15 cellular contexts compared by ENCODE assay signal in genomic region chr5:113447651-113448050, GRCh38. TPM values are rescaled to one million over a fixed set of nuclear protein-coding genes. Genes with fewer than 3 reads are reported as not detected.
DNase-seq lines count a peak whose midpoint lies in the region; ATAC-seq and TF ChIP-seq lines count a peak whose summit lies in the region.
"Had no signal": no experiment of that assay in that cellular context is flagged by ENCODE, and none has a peak within 500 bp of the region (broad histone marks: within the 10 kb centered on the region; RNA-seq: fewer than 3 reads in every experiment).

No MANE protein-coding gene starts in this region.

- H3K9me3 Mint-ChIP-seq in glutamatergic neuron (ENCODE audit: unreplicated experiment), result peaks cover 21% of the 10 kb centered on the region
- H3K9me3 Mint-ChIP-seq: T-helper 2 cell treated with Interferon-gamma antibody and Interleukin-4, amounts not matched to agents 5 μg/mL and 100 μg/mL, for 36 hours had no signal

- H3K4me1 Mint-ChIP-seq in glutamatergic neuron (ENCODE audit: low read depth, unreplicated experiment), result peaks cover 47% of the 10 kb centered on the region

- H3K4me3 Mint-ChIP-seq in glutamatergic neuron (ENCODE audit: unreplicated experiment), result peak overlapping the region; percentile 72
- H3K4me3 Mint-ChIP-seq: T-helper 2 cell treated with Interferon-gamma antibody and Interleukin-4, amounts not matched to agents 5 μg/mL and 100 μg/mL, for 36 hours had no signal

- H3K4me3 ChIP-seq in AG09309 (ENCODE audit: control insufficient read depth, low read depth, low read length), result no peak overlapping the region
- no peak overlapping the region for H3K4me3 ChIP-seq in HEK293 (ENCODE audit: low read depth, low read length)
- H3K4me3 ChIP-seq in esophagus muscularis mucosa, result no peak overlapping the region
- H3K4me3 ChIP-seq: breast epithelium, left ventricle myocardium inferior, prostate gland had no signal

- peak overlapping the region; percentile 99 for H3K27ac Mint-ChIP-seq in glutamatergic neuron (ENCODE audit: unreplicated experiment)
- H3K27ac Mint-ChIP-seq: T-helper 2 cell treated with Interferon-gamma antibody and Interleukin-4, amounts not matched to agents 5 μg/mL and 100 μg/mL, for 36 hours had no signal

- in situ Hi-C loops in SK-MEL-5 (cut with HindIII; ENCODE audit: low pct_unique_long_range_greater_than_20kb, low sequenced_read_pairs), result no loop called here

- intact Hi-C loops in esophagus muscularis mucosa (cut with DNase I), result no loop called here

- H3K9me3 ChIP-seq in HEK293 (ENCODE audit: control insufficient read depth, insufficient read depth, low read depth, low read length), result no peaks in the 10 kb centered on the region
- H3K9me3 ChIP-seq in esophagus muscularis mucosa, result peaks cover 0 to 5% (median 2%) of the 10 kb centered on the region in 4 donors
- H3K9me3 ChIP-seq: prostate gland had no signal

- H3K27me3 Mint-ChIP-seq in glutamatergic neuron (ENCODE audit: unreplicated experiment), result peaks cover 12% of the 10 kb centered on the region

- no peak for DNase-seq in AG09309 (ENCODE audit: low read depth)
- peak; percentile 50 for DNase-seq in SK-MEL-5 (ENCODE audit: low read depth, low spot score)
- DNase-seq in glutamatergic neuron, result peak; percentile 81
- no peak for DNase-seq in esophagus muscularis mucosa (ENCODE audit: extremely low spot score)
- no peak for DNase-seq in NCI-H128 (lab: John Stamatoyannopoulos, UW; ENCODE audit: unreplicated experiment)
- DNase-seq: activated T-cell treated with anti-CD3 and anti-CD28 coated beads, Interleukin-2, amount 50 U/mL, for 1 hour; left ventricle myocardium inferior; NCI-H748 treated with DMSO at 0.1 percent for 48 hours had no signal

- H3K36me3 ChIP-seq in HEK293 (ENCODE audit: control insufficient read depth in 2 of 2, insufficient read depth in 1 of 2, low read length in 2 of 2), result no peaks in the 10 kb centered on the region
- no peaks in the 10 kb centered on the region for H3K36me3 ChIP-seq in esophagus muscularis mucosa
- H3K36me3 ChIP-seq: breast epithelium, left ventricle myocardium inferior, prostate gland had no signal

- H3K27ac ChIP-seq in HEK293 (ENCODE audit: extremely low read depth, low read depth, low read length), result no peak overlapping the region
- H3K27ac ChIP-seq in esophagus muscularis mucosa (replicated peaks in 1 of 4), result no peak overlapping the region
- H3K27ac ChIP-seq: breast epithelium, KMS-11, left ventricle myocardium inferior, prostate gland had no signal

- peaks cover 4% of the 10 kb centered on the region for H3K4me1 ChIP-seq in HEK293 (ENCODE audit: control insufficient read depth, insufficient read depth, low read length)
- H3K4me1 ChIP-seq in esophagus muscularis mucosa, result no peaks in the 10 kb centered on the region
- H3K4me1 ChIP-seq: breast epithelium, prostate gland had no signal

- no peak for TF ChIP-seq POLR2A in esophagus muscularis mucosa (IDR thresholded peaks at IDR 0.05; ENCODE audit: low read depth)

- 44% methylated on average over 2 of the region's 2 CpGs for WGBS in esophagus muscularis mucosa

- no peak for TF ChIP-seq EP300 in esophagus muscularis mucosa (IDR thresholded peaks at IDR 0.05)

- TF ChIP-seq CTCF in AG09309 (IDR thresholded peaks at IDR 0.05; ENCODE audit: control insufficient read depth, insufficient read depth, low read depth, low read length, missing control alignments) (peak; percentile 36), HEK293 (tag by site-specific recombination; IDR thresholded peaks at IDR 0.05) (0 out of 2 replicates have a peak, but pooled peaks have one; percentile 13), glutamatergic neuron (IDR thresholded peaks at IDR 0.05; ENCODE audit: partially characterized antibody, unreplicated experiment) (peak; percentile 74), esophagus muscularis mucosa (IDR thresholded peaks at IDR 0.05) (no peak)

- ATAC-seq in HG02759 (IDR thresholded peaks at IDR 0.05; ENCODE audit: unreplicated experiment), result no peak
- no peak for ATAC-seq in activated CD4-positive, CD25-positive, alpha-beta regulatory T cell treated with anti-CD3 and anti-CD28 coated beads, Interleukin-2, amount 50 U/mL, for 24 hours

- peaks cover 18% of the 10 kb centered on the region for H3K36me3 Mint-ChIP-seq in glutamatergic neuron (ENCODE audit: unreplicated experiment)

- H3K27me3 ChIP-seq in esophagus muscularis mucosa, result no peaks in the 10 kb centered on the region
- H3K27me3 ChIP-seq: breast epithelium had no signal

- CTCF ChIA-PET in HEK293 (lab: Yijun Ruan, JAX), result interaction anchor here (0.7 to 1.3 kb wide), 2 partner anchors 68 to 167 kb away, joined by 4 to 6 read pairs; no protein-coding TSS in a partner anchor

- POLR2A ChIA-PET in HEK293 (lab: Yijun Ruan, JAX), result no interaction called here

TF ChIP-seq in HEK293, 187 proteins besides CTCF, POLR2A, EP300 and RAD21:
- TF ChIP-seq ZNF138 (tag by site-specific recombination; IDR thresholded peaks at IDR 0.05; ENCODE audit: borderline replicate concordance) (no peak), ZNF132 (tag by site-specific recombination; IDR thresholded peaks at IDR 0.05; ENCODE audit: borderline replicate concordance) (no peak), GLI4 (tag by site-specific recombination; IDR thresholded peaks at IDR 0.05) (no peak), PRDM6 (tag by site-specific recombination; IDR thresholded peaks at IDR 0.05) (no peak), ZNF112 (tag by site-specific recombination; IDR thresholded peaks at IDR 0.05) (no peak)

RNA-seq across cellular contexts. Expression of gene TSSK1B, which starts 12.9 kb away (rescaled TPM):
- total RNA-seq in SK-MEL-5 (2014; rRNA removed; shearing (Covaris generic)), result not detected in 2 replicates
- not detected in 2 replicates for polyA plus RNA-seq in SK-MEL-5 (2015; cell fraction: cytosol; rRNA removed)
- polyA plus RNA-seq in SK-MEL-5 (2015; cell fraction: nucleus; rRNA removed), result not detected in 2 replicates
- 0.54 TPM for total RNA-seq in glutamatergic neuron (ENCODE audit: unreplicated experiment)
- under 1 TPM in 1 of 4 donors, not detected in 3; under 0.01 TPM for total RNA-seq in esophagus muscularis mucosa
- total RNA-seq: left ventricle myocardium inferior had no signal

RNA-seq across cellular contexts. Expression of gene MCC, which starts 40.6 kb away (rescaled TPM):
- total RNA-seq in SK-MEL-5 (2014; rRNA removed; shearing (Covaris generic)), result 46.5 and 48.2 TPM in 2 replicates
- 34.2 and 37.9 TPM in 2 replicates for polyA plus RNA-seq in SK-MEL-5 (2015; cell fraction: cytosol; rRNA removed)
- 18.3 and 21.4 TPM in 2 replicates for polyA plus RNA-seq in SK-MEL-5 (2015; cell fraction: nucleus; rRNA removed)
- total RNA-seq in glutamatergic neuron (ENCODE audit: unreplicated experiment), result 46.1 TPM
- 10 to 100 TPM; 17.0 to 24.8 (median 21.0) TPM for total RNA-seq in esophagus muscularis mucosa

Comparison
In these comparisons a context has a peak if more than half of its experiments do, and no peak if none do; other contexts are left out.
1. DNase-seq: peak in SK-MEL-5 (single experiment) and glutamatergic neuron (single experiment); none in AG09309 (single experiment), esophagus muscularis mucosa (single experiment) and NCI-H128 (single experiment).
2. CTCF ChIP-seq: peak in AG09309 (single experiment), HEK293 (single experiment) and glutamatergic neuron (single experiment); none in esophagus muscularis mucosa (0 of 3).